In the genomic region with DNA sequence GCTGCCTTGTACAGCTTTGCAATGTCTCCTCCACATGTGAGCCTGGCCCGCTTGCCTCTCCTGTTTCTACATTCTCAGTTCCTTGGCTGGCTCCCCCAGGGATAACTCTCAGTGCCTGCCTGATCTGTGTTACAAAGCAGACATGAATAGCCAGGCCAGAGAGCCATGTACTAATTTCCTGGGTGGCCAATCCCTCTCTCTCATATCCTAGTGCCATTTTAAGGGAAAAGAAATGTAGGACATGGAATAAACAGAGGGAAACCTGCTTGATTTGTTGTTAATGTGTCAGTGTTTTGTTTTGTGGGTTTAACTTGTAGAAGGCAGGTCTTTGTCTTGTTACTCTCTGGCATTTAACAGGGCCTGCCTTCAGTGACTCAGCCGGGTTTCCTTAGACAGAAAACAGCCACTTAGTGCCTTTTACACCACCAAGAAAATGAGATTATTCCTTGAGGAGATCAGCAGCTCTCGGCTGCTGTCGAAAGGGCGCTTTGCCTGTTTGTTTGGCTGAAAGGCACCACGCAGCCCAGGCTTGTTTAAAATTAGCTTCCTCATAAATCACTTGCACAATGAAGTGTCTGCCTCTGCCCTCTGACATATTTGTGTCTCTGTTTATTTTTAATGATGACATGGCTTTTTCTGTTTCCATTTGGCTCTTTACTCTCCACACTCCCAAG, we compare ENCODE assay signal across 8 cellular contexts.
DNase-seq lines count a peak whose midpoint lies in the region; ATAC-seq, FAIRE-seq and TF ChIP-seq lines count a peak whose summit lies in the region.

No MANE protein-coding gene starts in this region.

- ATAC-seq in foreskin keratinocyte (peak; percentile 86), GM18517 (IDR thresholded peaks at IDR 0.05; ENCODE audit: unreplicated experiment) (no peak)

- CTCF ChIA-PET in BJ (lab: Yijun Ruan, JAX) = no interaction called here

- TF ChIP-seq POLR2A in Peyer's patch (IDR thresholded peaks at IDR 0.05) (no peak), H54 (IDR thresholded peaks at IDR 0.05; ENCODE audit: low read depth, low read length) (no peak)

- POLR2A ChIA-PET in BJ (lab: Charles Lee) = interaction anchor here (0.6 kb wide), 1 partner anchor 12 kb away, joined by 4 read pairs; no protein-coding TSS in a partner anchor

- DNase-seq in BJ (ENCODE audit: low read depth) = peak; percentile 13
- DNase-seq in Peyer's patch = peak in 1 of 3 donors; percentile 53
- peak; percentile 33 to 68 for DNase-seq in foreskin keratinocyte
- peak; percentile 1 for DNase-seq in non-pigmented ciliary epithelial cell (ENCODE audit: low read depth)
- DNase-seq in HuH-7.5 (ENCODE audit: low spot score) = no peak
- no peak for DNase-seq in H54 (ENCODE audit: insufficient read length, low spot score)
- no peak for DNase-seq in NCI-H146 (lab: John Stamatoyannopoulos, UW)

- TF ChIP-seq CTCF in BJ (IDR thresholded peaks at IDR 0.05; ENCODE audit: insufficient read depth, low read depth, low read length) (no peak), Peyer's patch (IDR thresholded peaks at IDR 0.05) (no peak), foreskin keratinocyte (conservative IDR thresholded peaks at IDR 0.05) (no peak)

- H3K27me3 ChIP-seq in BJ (ENCODE audit: control insufficient read depth, insufficient read depth, low read length) = no peaks in the 10 kb centered on the region
- H3K27me3 ChIP-seq in Peyer's patch = no peaks in the 10 kb centered on the region
- no peaks in the 10 kb centered on the region for H3K27me3 ChIP-seq in foreskin keratinocyte

- H3K4me1 ChIP-seq in Peyer's patch = peaks cover 0 to 4% (median 0%) of the 10 kb centered on the region in 4 donors
- peaks cover 14% of the 10 kb centered on the region for H3K4me1 ChIP-seq in foreskin keratinocyte

- no peaks in the 10 kb centered on the region for H3K36me3 ChIP-seq in BJ (ENCODE audit: control insufficient read depth, insufficient read depth, low read length)
- no peaks in the 10 kb centered on the region for H3K36me3 ChIP-seq in Peyer's patch

- FAIRE-seq in H54 (lab: Jason Lieb, UNC) = no peak

- peak overlapping the region in 3 of 4 donors; percentile 38 to 69 (median 64) for H3K27ac ChIP-seq in Peyer's patch
- no peak overlapping the region for H3K27ac ChIP-seq in foreskin keratinocyte

- H3K4me3 ChIP-seq in BJ (ENCODE audit: low read depth, low read length) (no peak overlapping the region), Peyer's patch (no peak overlapping the region)

- no peaks in the 10 kb centered on the region for H3K9me3 ChIP-seq in Peyer's patch

Comparison
In these comparisons a context has a peak if more than half of its experiments do, and no peak if none do; other contexts are left out.
1. DNase-seq: peak in BJ (single experiment), foreskin keratinocyte (2 of 2) and non-pigmented ciliary epithelial cell (single experiment); none in HuH-7.5 (single experiment), H54 (single experiment) and NCI-H146 (single experiment).